Comparison of ENCODE assay signal across 8 cellular contexts in genomic region chr2:224922142-224922727, GRCh38.
DNase-seq lines count a peak whose midpoint lies in the region; ATAC-seq and TF ChIP-seq lines count a peak whose summit lies in the region.

No MANE protein-coding gene starts in this region.

- intact Hi-C loops in prostate gland (cut with DNase I) = no loop called here

- H3K27ac ChIP-seq in mucosa of rectum (ENCODE audit: low read depth in 2 of 2, low read length in 2 of 2) (peak overlapping the region; percentile 39 to 60), prostate gland (no peak overlapping the region)

- H3K4me1 ChIP-seq in mucosa of rectum (ENCODE audit: control insufficient read depth in 2 of 2, insufficient read depth in 2 of 2, low read length in 2 of 2) (peaks cover 13 to 16% of the 10 kb centered on the region in 2 donors), prostate gland (replicated peaks) (no peaks in the 10 kb centered on the region)

- DNase-seq in RPMI8226 = peak; percentile 53
- DNase-seq in prostate gland (ENCODE audit: low spot score) = no peak
- no peak for DNase-seq in cerebellar nuclear complex (lab: John Stamatoyannopoulos, UW)
- no peak for DNase-seq in NCI-H1048 (lab: John Stamatoyannopoulos, UW)
- DNase-seq in activated CD8-positive, alpha-beta memory T cell treated with anti-CD3 and anti-CD28 coated beads, Interleukin-2, amount 50 U/mL, for 4 hours = no peak

- ATAC-seq in GM19023 (IDR thresholded peaks at IDR 0.05; ENCODE audit: unreplicated experiment) = peak; percentile 66
- peak; percentile 79 for ATAC-seq in HG02885 (IDR thresholded peaks at IDR 0.05; ENCODE audit: poor library complexity, unreplicated experiment)

- H3K36me3 ChIP-seq in mucosa of rectum (ENCODE audit: control insufficient read depth in 2 of 2, insufficient read depth in 2 of 2, low read length in 2 of 2) (no peaks in the 10 kb centered on the region), prostate gland (no peaks in the 10 kb centered on the region)

- H3K27me3 ChIP-seq in mucosa of rectum (ENCODE audit: control insufficient read depth in 2 of 2, insufficient read depth in 2 of 2, low read length in 2 of 2) = no peaks in the 10 kb centered on the region
- no peaks in the 10 kb centered on the region for H3K27me3 ChIP-seq in prostate gland (replicated peaks; ENCODE audit: insufficient read depth)

- TF ChIP-seq POLR2A in prostate gland (IDR thresholded peaks at IDR 0.05) = no peak

- H3K9ac ChIP-seq in mucosa of rectum (ENCODE audit: low read depth in 1 of 2, low read length in 2 of 2) = no peak overlapping the region

- WGBS in prostate gland = 86% methylated on average over 2 of the region's 2 CpGs

- no peak for TF ChIP-seq CTCF in prostate gland (IDR thresholded peaks at IDR 0.05)

- H3K4me3 ChIP-seq in mucosa of rectum (ENCODE audit: low read length in 2 of 2) (peak overlapping the region in 1 of 2 donors; percentile 13), prostate gland (no peak overlapping the region)

- H3K9me3 ChIP-seq in mucosa of rectum (ENCODE audit: control insufficient read depth in 2 of 2, low read length in 2 of 2) (no peaks in the 10 kb centered on the region), prostate gland (no peaks in the 10 kb centered on the region)

Comparison
In these comparisons a context has a peak if more than half of its experiments do, and no peak if none do; other contexts are left out.
1. H3K27ac ChIP-seq: peak in mucosa of rectum (2 of 2); none in prostate gland (0 of 2).